Comparison of ENCODE assay signal across 1 cellular context in genomic region chr3:126613481-126614187, GRCh38.
TF ChIP-seq lines count a peak whose summit lies in the region.

No MANE protein-coding gene starts in this region.

TF ChIP-seq in SK-N-SH, 30 proteins besides CTCF, POLR2A, EP300 and RAD21:
- TF ChIP-seq REST (IDR thresholded peaks at IDR 0.05; ENCODE audit: low read depth, low read length) (no peak), PBX3 (IDR thresholded peaks at IDR 0.05) (no peak), NFIC (IDR thresholded peaks at IDR 0.05; ENCODE audit: borderline replicate concordance) (no peak), ELF1 (IDR thresholded peaks at IDR 0.05) (no peak), USF2 (IDR thresholded peaks at IDR 0.05; ENCODE audit: borderline replicate concordance, low read depth, low read length) (no peak), RXRA (IDR thresholded peaks at IDR 0.05; ENCODE audit: borderline replicate concordance, low read depth) (no peak), TAF1 (IDR thresholded peaks at IDR 0.05; ENCODE audit: borderline replicate concordance, low read depth, low read length) (no peak), CHD2 (IDR thresholded peaks at IDR 0.05; ENCODE audit: low read length, partially characterized antibody) (no peak), GABPA (IDR thresholded peaks at IDR 0.05; ENCODE audit: low read depth) (no peak)
